12 cellular contexts compared by ENCODE assay signal in the genomic region with DNA sequence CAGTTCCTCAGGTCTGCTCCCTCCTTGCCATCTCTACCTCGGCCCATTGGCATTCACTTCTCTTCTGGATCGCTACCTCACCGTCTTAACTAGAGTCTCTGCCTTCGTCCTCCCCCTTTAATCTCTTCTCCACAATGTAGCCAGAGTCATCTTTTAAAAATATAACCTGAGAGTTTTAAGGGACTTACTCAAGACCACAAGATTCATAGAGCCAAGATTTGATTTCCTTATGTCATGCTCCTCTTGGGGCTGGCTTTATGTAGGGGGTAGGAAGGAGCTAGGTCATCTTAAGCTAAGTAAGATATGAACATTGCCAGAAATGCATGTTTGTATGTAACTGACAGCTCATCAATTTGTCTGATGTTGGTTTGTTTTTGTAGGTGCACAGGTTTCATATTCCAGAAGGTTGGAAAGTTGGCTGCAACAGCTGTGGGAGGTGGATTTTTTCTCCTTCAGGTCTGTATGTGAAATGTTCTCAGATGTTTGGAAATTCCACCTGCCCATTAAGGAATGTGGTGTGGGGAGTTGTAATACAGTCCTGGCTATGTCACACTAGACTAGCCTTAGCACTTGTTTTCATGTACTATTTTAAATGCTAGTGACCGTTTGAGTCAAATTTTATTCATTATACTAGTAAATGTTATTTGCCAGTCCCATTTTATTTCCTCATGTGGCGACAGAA. TPM values are rescaled to one million over a fixed set of nuclear protein-coding genes. Genes with fewer than 3 reads are reported as not detected.
DNase-seq lines count a peak whose midpoint lies in the region; ATAC-seq and TF ChIP-seq lines count a peak whose summit lies in the region.
"Had no signal": no experiment of that assay in that cellular context is flagged by ENCODE, and none has a peak within 500 bp of the region (broad histone marks: within the 10 kb centered on the region; RNA-seq: fewer than 3 reads in every experiment).

No MANE protein-coding gene starts in this region.

- H3K9me3 ChIP-seq in gastrocnemius medialis: no peaks in the 10 kb centered on the region
- H3K9me3 ChIP-seq in esophagus muscularis mucosa: no peaks in the 10 kb centered on the region

- peaks cover 2% of the 10 kb centered on the region for H3K36me3 Mint-ChIP-seq in activated naive CD4-positive, alpha-beta T cell treated with anti-CD3 and anti-CD28 coated beads, Interleukin-2, amount 50 U/mL, for 24 hours

- H3K27me3 Mint-ChIP-seq in activated naive CD4-positive, alpha-beta T cell treated with anti-CD3 and anti-CD28 coated beads, Interleukin-2, amount 50 U/mL, for 24 hours: no peaks in the 10 kb centered on the region

- TF ChIP-seq CTCF in gastrocnemius medialis (IDR thresholded peaks at IDR 0.05 in 4 of 5, conservative IDR thresholded peaks at IDR 0.05 in 1 of 5): no peak
- no peak for TF ChIP-seq CTCF in esophagus muscularis mucosa (IDR thresholded peaks at IDR 0.05)

- peak overlapping the region; percentile 36 for H3K27ac Mint-ChIP-seq in activated naive CD4-positive, alpha-beta T cell treated with anti-CD3 and anti-CD28 coated beads, Interleukin-2, amount 50 U/mL, for 24 hours
- H3K27ac Mint-ChIP-seq: HFFc6 had no signal

- ATAC-seq in gastrocnemius medialis (peak; percentile 62 to 68), HG02981 (IDR thresholded peaks at IDR 0.05; ENCODE audit: unreplicated experiment) (no peak)

- in situ Hi-C loops in gastrocnemius medialis (cut with MboI; ENCODE audit: low sequenced_read_pairs in 4 of 4): no loop called here

- peaks cover 55% of the 10 kb centered on the region for H3K4me1 Mint-ChIP-seq in activated naive CD4-positive, alpha-beta T cell treated with anti-CD3 and anti-CD28 coated beads, Interleukin-2, amount 50 U/mL, for 24 hours
- H3K4me1 Mint-ChIP-seq: CD14-positive monocyte had no signal

- intact Hi-C loops in gastrocnemius medialis (cut with DNase I; ENCODE audit: low total_unique reads): no loop called here
- intact Hi-C loops in esophagus muscularis mucosa (cut with DNase I): no loop called here

- TF ChIP-seq EP300 in esophagus muscularis mucosa (IDR thresholded peaks at IDR 0.05): no peak

- H3K27ac ChIP-seq in gastrocnemius medialis (peak overlapping the region; percentile 67 to 78 (median 76)), esophagus muscularis mucosa (replicated peaks in 1 of 4) (no peak overlapping the region)
- H3K27ac ChIP-seq: 22Rv1, HL-60 had no signal

- no peaks in the 10 kb centered on the region for H3K36me3 ChIP-seq in gastrocnemius medialis
- H3K36me3 ChIP-seq in esophagus muscularis mucosa: peaks cover 0 to 8% (median 3%) of the 10 kb centered on the region in 4 donors

- no peaks in the 10 kb centered on the region for H3K27me3 ChIP-seq in gastrocnemius medialis
- H3K27me3 ChIP-seq in esophagus muscularis mucosa: no peaks in the 10 kb centered on the region

- 68% methylated on average over 6 of the region's 6 CpGs for WGBS in esophagus muscularis mucosa

- H3K4me3 Mint-ChIP-seq in activated naive CD4-positive, alpha-beta T cell treated with anti-CD3 and anti-CD28 coated beads, Interleukin-2, amount 50 U/mL, for 24 hours: no peak overlapping the region
- H3K4me3 Mint-ChIP-seq: CD14-positive monocyte, HFFc6 had no signal

- TF ChIP-seq POLR2A in gastrocnemius medialis (IDR thresholded peaks at IDR 0.05) (peak in 1 of 2 donors; percentile 36), esophagus muscularis mucosa (IDR thresholded peaks at IDR 0.05; ENCODE audit: low read depth) (no peak)

- H3K9me3 Mint-ChIP-seq in activated naive CD4-positive, alpha-beta T cell treated with anti-CD3 and anti-CD28 coated beads, Interleukin-2, amount 50 U/mL, for 24 hours: no peaks in the 10 kb centered on the region
- H3K9me3 Mint-ChIP-seq: HFFc6 had no signal

- H3K4me3 ChIP-seq in gastrocnemius medialis (no peak overlapping the region), esophagus muscularis mucosa (no peak overlapping the region)

- no peak for DNase-seq in activated naive CD4-positive, alpha-beta T cell (lab: John Stamatoyannopoulos, UW)
- DNase-seq in myocyte (ENCODE audit: low read depth) (peak; percentile 30), gastrocnemius medialis (no peak), esophagus muscularis mucosa (ENCODE audit: extremely low spot score) (no peak), DMS 273 treated with DMSO at 0.1 percent for 48 hours (lab: John Stamatoyannopoulos, UW) (no peak)
- DNase-seq: HCEC 1CT, HFFc6 had no signal

- H3K4me1 ChIP-seq in gastrocnemius medialis (peaks cover 14 to 29% of the 10 kb centered on the region in 2 donors), esophagus muscularis mucosa (peaks cover 0 to 13% (median 2%) of the 10 kb centered on the region in 4 donors)

RNA-seq across cellular contexts. Expression of a gene that starts 19.6 kb away (rescaled TPM):
- total RNA-seq in myocyte (73.3 and 86.8 TPM in 2 replicates), gastrocnemius medialis (100 to 1,000 TPM; 141 to 267 (median 183) TPM), esophagus muscularis mucosa (10 to 100 TPM; 73.8 to 98.2 (median 95.9) TPM)
- 90.2 TPM for polyA plus RNA-seq in myocyte (2012)

RNA-seq across cellular contexts. Expression of a gene that starts 23.7 kb away (rescaled TPM):
- total RNA-seq in myocyte (4.1 and 9.3 TPM in 2 replicates), gastrocnemius medialis (10 to 100 TPM; 23.3 to 33.7 (median 28.2) TPM), esophagus muscularis mucosa (10 to 100 TPM; 17.0 to 30.0 (median 22.3) TPM)
- polyA plus RNA-seq in myocyte (2012): 5.4 TPM

RNA-seq across cellular contexts. Expression of a gene that starts 24.7 kb away (rescaled TPM):
- total RNA-seq in myocyte: 17.4 and 25.2 TPM in 2 replicates
- 12.4 TPM for polyA plus RNA-seq in myocyte (2012)
- 10 to 100 TPM; 13.0 to 32.1 (median 26.3) TPM for total RNA-seq in gastrocnemius medialis
- 10 to 100 TPM; 28.0 to 36.3 (median 32.9) TPM for total RNA-seq in esophagus muscularis mucosa

RNA-seq across cellular contexts. Expression of a gene that starts 24.7 kb away (rescaled TPM):
- total RNA-seq in myocyte (0.68 and 1.1 TPM in 2 replicates), gastrocnemius medialis (1 to 10 TPM in 1 of 4 donors, under 1 TPM in 2, not detected in 1; 0.31 to 2.2 (median 0.93) TPM), esophagus muscularis mucosa (1 to 10 TPM; 2.5 to 4.4 (median 4.2) TPM)
- 13.6 TPM for polyA plus RNA-seq in myocyte (2012)

RNA-seq across cellular contexts. Expression of a gene that starts 25.0 kb away (rescaled TPM):
- total RNA-seq in myocyte (8.0 and 9.5 TPM in 2 replicates), gastrocnemius medialis (10 to 100 TPM in 2 of 4 donors, 1 to 10 TPM in 2; 8.8 to 15.9 (median 10.6) TPM), esophagus muscularis mucosa (10 to 100 TPM; 10.9 to 18.8 (median 16.8) TPM)
- 9.4 TPM for polyA plus RNA-seq in myocyte (2012)

Comparison
In these comparisons a context has a peak if more than half of its experiments do, and no peak if none do; other contexts are left out.
1. H3K27ac ChIP-seq: peak in gastrocnemius medialis (4 of 4); none in esophagus muscularis mucosa (0 of 4).